In genomic region chr1:205805082-205805711, GRCh38 we compare ENCODE assay signal across 15 cellular contexts. TPM values are rescaled to one million over a fixed set of nuclear protein-coding genes. Genes with fewer than 3 reads are reported as not detected.
DNase-seq lines count a peak whose midpoint lies in the region; ATAC-seq, FAIRE-seq and TF ChIP-seq lines count a peak whose summit lies in the region.
"Had no signal": no experiment of that assay in that cellular context is flagged by ENCODE, and none has a peak within 500 bp of the region (broad histone marks: within the 10 kb centered on the region; RNA-seq: fewer than 3 reads in every experiment).

No MANE protein-coding gene starts in this region.

- WGBS in IMR-90 (ENCODE audit: extremely low coverage in 2 of 2, insufficient read length in 1 of 2), 2 experiments = no CpG with 5 or more reads among the region's 5 CpGs
- WGBS in thyroid gland, 2 donors = 65 to 69% methylated on average over 5 of the region's 5 CpGs

- peaks cover 23% of the 10 kb centered on the region for H3K36me3 ChIP-seq in IMR-90 (ENCODE audit: control insufficient read depth, insufficient read depth, low read length)
- H3K36me3 ChIP-seq in thyroid gland = peaks cover 0 to 5% of the 10 kb centered on the region in 2 donors

- H3K9me1 ChIP-seq in IMR-90 (ENCODE audit: insufficient read depth, low read length) = peaks cover 9% of the 10 kb centered on the region; the same call in 1 of the 2 replicates

- H3K9me3 Mint-ChIP-seq in central memory CD8-positive, alpha-beta T cell = no peaks in the 10 kb centered on the region
- H3K9me3 Mint-ChIP-seq: WTC11 had no signal

- H2AFZ ChIP-seq in IMR-90 (replicated peaks; ENCODE audit: low read length, poor library complexity) = no peak overlapping the region

- FAIRE-seq in GM19239 (lab: Jason Lieb, UNC) = no peak
- FAIRE-seq: colon had no signal

- intact Hi-C loops in IMR-90 (cut with micrococcal nuclease) = no loop called here
- intact Hi-C loops in thyroid gland (cut with DNase I) = no loop called here

- peak overlapping the region; percentile 94 for H3K27ac Mint-ChIP-seq in central memory CD8-positive, alpha-beta T cell (ENCODE audit: low read depth)
- H3K27ac Mint-ChIP-seq: WTC11 had no signal

- H2BK5ac ChIP-seq in IMR-90 (ENCODE audit: low read depth, low read length, poor library complexity, severe bottlenecking) = no peak overlapping the region

- no peak overlapping the region for H2AK9ac ChIP-seq in IMR-90 (replicated peaks; ENCODE audit: low read depth, low read length, poor library complexity)

- H2BK120ac ChIP-seq in IMR-90 (ENCODE audit: low read depth, low read length) = no peak overlapping the region

- no peak overlapping the region for H4K5ac ChIP-seq in IMR-90 (ENCODE audit: low read depth, low read length)

- H2BK15ac ChIP-seq in IMR-90 (ENCODE audit: low read depth, low read length) = no peak overlapping the region

- no peak overlapping the region for H3K4ac ChIP-seq in IMR-90 (ENCODE audit: low read depth, low read length)

- no peak overlapping the region for H3K56ac ChIP-seq in IMR-90 (ENCODE audit: extremely low read depth, insufficient read depth, low read length)

- 0 out of 2 replicates have a peak, but pooled peaks cover 6% of the 10 kb centered on the region for H4K20me1 ChIP-seq in IMR-90 (ENCODE audit: insufficient read depth, low read length)

- H3K36me3 Mint-ChIP-seq in central memory CD8-positive, alpha-beta T cell (ENCODE audit: insufficient read depth) = peaks cover 2% of the 10 kb centered on the region

- H2BK20ac ChIP-seq in IMR-90 (ENCODE audit: low read depth, low read length) = no peak overlapping the region

- H3K27me3 Mint-ChIP-seq in central memory CD8-positive, alpha-beta T cell = no peaks in the 10 kb centered on the region

- no peak overlapping the region for H4K91ac ChIP-seq in IMR-90 (ENCODE audit: insufficient read depth, low read depth, low read length)

- in situ Hi-C loops in IMR-90 (cut with MboI; ENCODE audit: low sequenced_read_pairs) = no loop called here

- peaks cover 27 to 35% of the 10 kb centered on the region in 2 experiments for H3K79me1 ChIP-seq in IMR-90 (ENCODE audit: low read depth in 1 of 2, low read length in 2 of 2)

- peak; percentile 29; the same call in 1 of the 2 replicates for ATAC-seq in IMR-90 (ENCODE audit: low read depth)
- ATAC-seq in central memory CD8-positive, alpha-beta T cell (replicated peaks; ENCODE audit: extremely low read depth, poor library complexity, severe bottlenecking) = peak; percentile 54
- ATAC-seq: WTC11 had no signal

- H3K4me1 Mint-ChIP-seq in central memory CD8-positive, alpha-beta T cell = peaks cover 61% of the 10 kb centered on the region

- no peak overlapping the region for H3K4me2 ChIP-seq in IMR-90 (ENCODE audit: low read depth, low read length)

- no peak overlapping the region for H3K27ac ChIP-seq in IMR-90 (ENCODE audit: insufficient read depth, low read length)
- peak overlapping the region in 1 of 3 donors; percentile 36 for H3K27ac ChIP-seq in thyroid gland
- H3K27ac ChIP-seq: suprapubic skin had no signal

- DNase-seq in IMR-90 (no peak), thyroid gland (no peak), NCI-H2171 treated with DMSO at 0.1 percent for 48 hours (lab: John Stamatoyannopoulos, UW) (no peak), amygdala (lab: John Stamatoyannopoulos, UW) (no peak), GM19239 (ENCODE audit: insufficient read length, low spot score) (no peak)
- peak; percentile 67 to 76 for DNase-seq in activated CD4-positive, alpha-beta T cell treated with anti-CD3 and anti-CD28 coated beads, Interleukin-2, amount 50 U/mL, for 48 hours
- DNase-seq in central memory CD8-positive, alpha-beta T cell (ENCODE audit: low spot score in 2 of 2) = no peak
- peak; percentile 46 to 49 for DNase-seq in stimulated activated CD8-positive, alpha-beta memory T cell treated with anti-CD3 and anti-CD28 coated beads, Interleukin-2, amount 100 ng/mL, for 48 hours (ENCODE audit: low read depth in 2 of 2)
- DNase-seq: EL, foreskin melanocyte, NCI-H1694 had no signal

- POLR2A ChIA-PET in IMR-90 (lab: Charles Lee; ENCODE audit: unreplicated experiment) = no interaction called here

- no peak overlapping the region for H3K9ac ChIP-seq in IMR-90 (ENCODE audit: low read depth, low read length)

- TF ChIP-seq CTCF in IMR-90 (conservative IDR thresholded peaks at IDR 0.05; ENCODE audit: low read depth, low read length) (no peak), thyroid gland (IDR thresholded peaks at IDR 0.05) (no peak)

- TF ChIP-seq POLR2A in IMR-90 (IDR thresholded peaks at IDR 0.05; ENCODE audit: low read depth, low read length) (no peak), thyroid gland (IDR thresholded peaks at IDR 0.05) (no peak)

- no peak overlapping the region for H3K23ac ChIP-seq in IMR-90 (ENCODE audit: low read depth, low read length)

- dilution Hi-C loops in IMR-90 (cut with HindIII; ENCODE audit: low sequenced_read_pairs, unreplicated experiment) = no loop called here

- BruUV-seq in IMR-90 (replicated peaks; lab: Mats Ljungman, UMichigan) = no TSS peak

- H3K18ac ChIP-seq in IMR-90 (ENCODE audit: low read depth, low read length) = no peak overlapping the region

- TF ChIP-seq RAD21 in IMR-90 (IDR thresholded peaks at IDR 0.05; ENCODE audit: low read length) = no peak

- no peaks in the 10 kb centered on the region for H3K27me3 ChIP-seq in IMR-90 (ENCODE audit: control insufficient read depth, insufficient read depth, low read length)
- H3K27me3 ChIP-seq in thyroid gland = no peaks in the 10 kb centered on the region
- H3K27me3 ChIP-seq: suprapubic skin had no signal

- H3K9me3 ChIP-seq in IMR-90 (ENCODE audit: control insufficient read depth, insufficient read depth, low read length) (no peaks in the 10 kb centered on the region), thyroid gland (no peaks in the 10 kb centered on the region)
- H3K9me3 ChIP-seq: suprapubic skin had no signal

- H2AK5ac ChIP-seq in IMR-90 (ENCODE audit: low read depth, low read length) = no peak overlapping the region

- H3K4me3 ChIP-seq in IMR-90 (ENCODE audit: insufficient read depth, low read depth, low read length) (no peak overlapping the region), thyroid gland (replicated peaks in 1 of 3) (no peak overlapping the region)
- H3K4me3 ChIP-seq: lung, suprapubic skin had no signal

- no peak overlapping the region for H4K8ac ChIP-seq in IMR-90 (ENCODE audit: low read depth in 2 of 2, low read length in 2 of 2)

- H3K4me1 ChIP-seq in IMR-90 (ENCODE audit: control insufficient read depth, insufficient read depth, low read length) = no peaks in the 10 kb centered on the region
- H3K4me1 ChIP-seq in thyroid gland = peaks cover 54 to 84% of the 10 kb centered on the region in 2 donors

- CTCF ChIA-PET in IMR-90 (lab: Yijun Ruan, JAX) = interaction anchor here (2.4 kb wide), 1 partner anchor 172 kb away, joined by 6 read pairs; no protein-coding TSS in a partner anchor

- H3K14ac ChIP-seq in IMR-90 (replicated peaks; ENCODE audit: low read depth, low read length) = no peak overlapping the region

- H3K4me3 Mint-ChIP-seq in central memory CD8-positive, alpha-beta T cell = peak overlapping the region; percentile 72
- H3K4me3 Mint-ChIP-seq: WTC11 had no signal

TF ChIP-seq in IMR-90, 13 proteins besides CTCF, POLR2A, EP300 and RAD21:
- TF ChIP-seq USF2 (IDR thresholded peaks at IDR 0.05; ENCODE audit: low read depth, low read length) (no peak), NFE2L2 (IDR thresholded peaks at IDR 0.05; ENCODE audit: low read depth, low read length) (no peak), CEBPB (IDR thresholded peaks at IDR 0.05; ENCODE audit: low read depth, low read length) (no peak), RCOR1 (IDR thresholded peaks at IDR 0.05; ENCODE audit: insufficient replicate concordance, low read length) (no peak)

RNA-seq across cellular contexts. Expression of gene SLC41A1, which starts 7.8 kb away (rescaled TPM):
- 6.3 and 6.7 TPM in 2 replicates for total RNA-seq in IMR-90 (2012; rRNA removed)
- polyA plus RNA-seq in IMR-90 (2012; rRNA removed) = 25.8 and 26.3 TPM in 2 replicates
- polyA plus RNA-seq in IMR-90 (2012; cell fraction: cytosol; rRNA removed) = 12.9 and 17.0 TPM in 2 replicates
- polyA plus RNA-seq in IMR-90 (2012; cell fraction: nucleus; rRNA removed; ENCODE audit: low replicate concordance) = 16.2 and 38.7 TPM in 2 replicates
- total RNA-seq in thyroid gland = 10 to 100 TPM; 52.1 to 98.9 (median 64.6) TPM

RNA-seq across cellular contexts. Expression of gene RAB29, which starts 29.9 kb away (rescaled TPM):
- total RNA-seq in IMR-90 (2012; rRNA removed) (5.8 and 7.3 TPM in 2 replicates), thyroid gland (10 to 100 TPM; 52.4 to 78.1 (median 58.9) TPM)
- polyA plus RNA-seq in IMR-90 (2012; rRNA removed) = 4.4 and 5.7 TPM in 2 replicates
- polyA plus RNA-seq in IMR-90 (2012; cell fraction: cytosol; rRNA removed) = 2.5 and 3.8 TPM in 2 replicates
- 2.8 and 6.3 TPM in 2 replicates for polyA plus RNA-seq in IMR-90 (2012; cell fraction: nucleus; rRNA removed; ENCODE audit: low replicate concordance)

RNA-seq across cellular contexts. Expression of gene PM20D1, which starts 44.7 kb away (rescaled TPM):
- not detected in 2 replicates for total RNA-seq in IMR-90 (2012; rRNA removed)
- polyA plus RNA-seq in IMR-90 (2012; rRNA removed) = 0.04 TPM in 1 of 2 replicates, not detected in the other
- polyA plus RNA-seq in IMR-90 (2012; cell fraction: cytosol; rRNA removed) = not detected in 2 replicates
- polyA plus RNA-seq in IMR-90 (2012; cell fraction: nucleus; rRNA removed; ENCODE audit: low replicate concordance) = 0.02 TPM in 1 of 2 replicates, not detected in the other
- under 1 TPM; 0.50 to 0.81 (median 0.68) TPM for total RNA-seq in thyroid gland

RNA-seq across cellular contexts. Expression of gene NUCKS1, which starts 55.2 kb away (rescaled TPM):
- total RNA-seq in IMR-90 (2012; rRNA removed) (103 and 179 TPM in 2 replicates), thyroid gland (100 to 1,000 TPM; 122 to 237 (median 177) TPM)
- 29.0 and 37.9 TPM in 2 replicates for polyA plus RNA-seq in IMR-90 (2012; rRNA removed)
- 6.9 and 7.8 TPM in 2 replicates for polyA plus RNA-seq in IMR-90 (2012; cell fraction: cytosol; rRNA removed)
- polyA plus RNA-seq in IMR-90 (2012; cell fraction: nucleus; rRNA removed; ENCODE audit: low replicate concordance) = 1.9 and 13.9 TPM in 2 replicates

Comparison
In these comparisons a context has a peak if more than half of its experiments do, and no peak if none do; other contexts are left out.
1. DNase-seq: peak in activated CD4-positive, alpha-beta T cell treated with anti-CD3 and anti-CD28 coated beads, Interleukin-2, amount 50 U/mL, for 48 hours (2 of 2) and stimulated activated CD8-positive, alpha-beta memory T cell treated with anti-CD3 and anti-CD28 coated beads, Interleukin-2, amount 100 ng/mL, for 48 hours (2 of 2); none in IMR-90 (single experiment), central memory CD8-positive, alpha-beta T cell (0 of 2), thyroid gland (0 of 2), NCI-H2171 treated with DMSO at 0.1 percent for 48 hours (single experiment), amygdala (0 of 56) and GM19239 (single experiment).